ENCODE assay signal across 1 cellular context in genomic region chr5:7808998-7809397, GRCh38.
TF ChIP-seq lines count a peak whose summit lies in the region.

No MANE protein-coding gene starts in this region.

TF ChIP-seq in GM12878, 131 proteins besides CTCF, POLR2A, EP300 and RAD21 (continued from another document):
- TF ChIP-seq MYB (IDR thresholded peaks at IDR 0.05; ENCODE audit: borderline replicate concordance, low read depth, low read length), result no peak
- TF ChIP-seq MEF2B (IDR thresholded peaks at IDR 0.05; ENCODE audit: partially characterized antibody, poor library complexity, severe bottlenecking), result no peak
- no peak for TF ChIP-seq NKRF (conservative IDR thresholded peaks at IDR 0.05)
- TF ChIP-seq IRF3 (IDR thresholded peaks at IDR 0.05), result no peak
